15 cellular contexts compared by ENCODE assay signal in the genomic region with DNA sequence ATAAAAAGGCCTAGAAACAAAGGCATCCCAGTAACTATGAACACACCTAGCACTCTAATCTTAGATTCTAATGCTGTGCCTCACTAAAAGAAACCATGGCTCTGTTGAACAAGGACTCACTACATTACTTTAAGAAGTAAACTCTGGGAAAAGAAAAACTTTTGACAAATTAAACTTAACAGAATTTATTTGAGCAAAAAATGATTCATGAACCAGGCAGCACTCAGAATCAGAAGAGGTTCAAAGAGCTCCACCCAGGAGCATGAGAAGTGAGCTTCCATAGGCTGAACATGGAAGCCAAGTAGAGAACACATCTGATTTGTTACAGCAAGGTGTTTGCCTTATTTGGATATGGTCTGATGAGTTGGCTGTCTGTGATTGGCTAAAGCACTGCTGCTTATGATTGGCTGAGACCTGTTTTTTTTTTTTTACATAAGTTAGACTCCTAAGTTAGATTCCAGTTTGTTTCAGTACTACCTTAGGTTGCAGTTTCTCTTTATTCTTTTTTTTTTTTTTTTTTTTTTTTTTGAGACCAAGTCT.
A peak's percentile ranks its signal among the peaks of the same experiment; 100 is the strongest.
DNase-seq lines count a peak whose midpoint lies in the region; TF ChIP-seq lines count a peak whose summit lies in the region.
"Had no signal": no experiment of that assay in that cellular context is flagged by ENCODE, and none has a peak within 500 bp of the region (broad histone marks: within the 10 kb centered on the region; RNA-seq: fewer than 3 reads in every experiment).

No MANE protein-coding gene starts in this region.

- DNase-seq in LHCN-M2 (ENCODE audit: low read depth) (peak; percentile 5), RKO (ENCODE audit: low spot score) (peak; percentile 26), fibroblast of mammary gland (ENCODE audit: low read depth) (peak; percentile 4), SKM-1 (lab: John Stamatoyannopoulos, UW; ENCODE audit: unreplicated experiment) (no peak), cortex of kidney (lab: John Stamatoyannopoulos, UW) (no peak)
- no peak for DNase-seq in activated CD8-positive, alpha-beta memory T cell treated with anti-CD3 and anti-CD28 coated beads, Interleukin-2, amount 50 U/mL, for 4 hours
- DNase-seq: CD8-positive, alpha-beta T cell; DMS79; GDM1; GOT3; H9; IMR-90; KBM-7 had no signal

- no peaks in the 10 kb centered on the region for H3K36me3 ChIP-seq in HEK293 (ENCODE audit: control insufficient read depth in 2 of 2, insufficient read depth in 1 of 2, low read length in 2 of 2)
- H3K36me3 ChIP-seq: BLaER1 treated with 17β-estradiol and CSF1 and Interleukin-3, amounts not matched to agents 10 nM and 100 nM had no signal

- no peaks in the 10 kb centered on the region for H3K4me1 ChIP-seq in HEK293 (ENCODE audit: control insufficient read depth, insufficient read depth, low read length)
- H3K4me1 ChIP-seq: BLaER1 treated with 17β-estradiol and CSF1 and Interleukin-3, amounts not matched to agents 10 nM and 100 nM had no signal

- H3K27ac ChIP-seq in HEK293 (ENCODE audit: extremely low read depth, low read depth, low read length) = no peak overlapping the region
- H3K27ac ChIP-seq: BLaER1 treated with 17β-estradiol and CSF1 and Interleukin-3, amounts not matched to agents 10 nM and 100 nM had no signal

- CTCF ChIA-PET in HEK293 (lab: Yijun Ruan, JAX) = interaction anchor here (0.6 kb wide), 1 partner anchor 24 kb away, joined by 6 read pairs; no protein-coding TSS in a partner anchor

- no peak for TF ChIP-seq CTCF in HEK293 (tag by site-specific recombination; IDR thresholded peaks at IDR 0.05)
- TF ChIP-seq CTCF in fibroblast of mammary gland (conservative IDR thresholded peaks at IDR 0.05; ENCODE audit: control insufficient read depth, insufficient read depth, low read depth, low read length) = no peak

- H3K4me3 ChIP-seq in HEK293 (ENCODE audit: low read depth, low read length) (no peak overlapping the region), fibroblast of mammary gland (ENCODE audit: control insufficient read depth, low read depth, low read length) (no peak overlapping the region)
- H3K4me3 ChIP-seq: BLaER1 treated with 17β-estradiol and CSF1 and Interleukin-3, amounts not matched to agents 10 nM and 100 nM had no signal

- POLR2A ChIA-PET in HEK293 (lab: Yijun Ruan, JAX) = no interaction called here

- no peaks in the 10 kb centered on the region for H3K9me3 ChIP-seq in HEK293 (ENCODE audit: control insufficient read depth, insufficient read depth, low read depth, low read length)

TF ChIP-seq in HEK293, 187 proteins besides CTCF, POLR2A, EP300 and RAD21:
- TF ChIP-seq SETDB1 (IDR thresholded peaks at IDR 0.05; ENCODE audit: insufficient read length, low read length) (peak; percentile 40), ZNF549 (tag by site-specific recombination; IDR thresholded peaks at IDR 0.05) (peak; percentile 94)
- TF ChIP-seq, protein P1, sequence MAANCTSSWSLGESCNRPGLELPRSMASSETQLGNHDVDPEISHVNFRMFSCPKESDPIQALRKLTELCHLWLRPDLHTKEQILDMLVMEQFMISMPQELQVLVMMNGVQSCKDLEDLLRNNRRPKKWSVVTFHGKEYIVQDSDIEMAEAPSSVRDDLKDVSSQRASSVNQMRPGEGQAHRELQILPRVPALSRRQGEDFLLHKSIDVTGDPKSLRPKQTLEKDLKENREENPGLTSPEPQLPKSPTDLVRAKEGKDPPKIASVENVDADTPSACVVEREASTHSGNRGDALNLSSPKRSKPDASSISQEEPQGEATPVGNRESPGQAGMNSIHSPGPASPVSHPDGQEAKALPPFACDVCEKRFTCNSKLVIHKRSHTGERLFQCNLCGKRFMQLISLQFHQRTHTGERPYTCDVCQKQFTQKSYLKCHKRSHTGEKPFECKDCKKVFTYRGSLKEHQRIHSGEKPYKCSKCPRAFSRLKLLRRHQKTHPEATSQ (tag by site-specific recombination; IDR thresholded peaks at IDR 0.05) = no peak

Comparison
In these comparisons a context has a peak if more than half of its experiments do, and no peak if none do; other contexts are left out.
1. DNase-seq: peak in LHCN-M2 (single experiment), RKO (single experiment) and fibroblast of mammary gland (single experiment); none in activated CD8-positive, alpha-beta memory T cell treated with anti-CD3 and anti-CD28 coated beads, Interleukin-2, amount 50 U/mL, for 4 hours (single experiment), SKM-1 (single experiment) and cortex of kidney (single experiment).